ENCODE assay signal across 30 cellular contexts in genomic region chr10:5999440-6000165, GRCh38. TPM values are rescaled to one million over a fixed set of nuclear protein-coding genes. Genes with fewer than 3 reads are reported as not detected.
DNase-seq lines count a peak whose midpoint lies in the region; ATAC-seq, FAIRE-seq and TF ChIP-seq lines count a peak whose summit lies in the region.
"Had no signal": no experiment of that assay in that cellular context is flagged by ENCODE, and none has a peak within 500 bp of the region (broad histone marks: within the 10 kb centered on the region; RNA-seq: fewer than 3 reads in every experiment).

No MANE protein-coding gene starts in this region.

- H3K27ac Mint-ChIP-seq in GM23338 (no peak overlapping the region), glutamatergic neuron (ENCODE audit: unreplicated experiment) (no peak overlapping the region)
- H3K27ac Mint-ChIP-seq: effector memory CD8-positive, alpha-beta T cell; stimulated activated naive B cell treated with anti-CD40 and anti-IgM and Interleukin-4, amounts not matched to agents 10 μg/mL and 1 μg/mL and 100 μg/mL, for 72 hours had no signal

- H3K27me3 Mint-ChIP-seq in GM23338 (ENCODE audit: insufficient read depth, low read depth, poor library complexity), result no peaks in the 10 kb centered on the region
- H3K27me3 Mint-ChIP-seq in glutamatergic neuron (ENCODE audit: unreplicated experiment), result peaks cover 2% of the 10 kb centered on the region

- H3K4me3 ChIP-seq in A549 (no peak overlapping the region; the same call in 2 of the 3 replicates), GM23338 (no peak overlapping the region)
- H3K4me3 ChIP-seq: adrenal gland, hepatocyte, left ventricle myocardium inferior, PC-9, spleen, suprapubic skin, uterus had no signal

- no peaks in the 10 kb centered on the region for H3K27me3 ChIP-seq in GM23338 (ENCODE audit: insufficient read depth)
- H3K27me3 ChIP-seq: adrenal gland, brain microvascular endothelial cell, hepatocyte, spleen, uterus had no signal

- H3K9me2 ChIP-seq in GM23338 (ENCODE audit: insufficient read depth), result no peaks in the 10 kb centered on the region

- TF ChIP-seq CTCF in A549 (IDR thresholded peaks at IDR 0.05), result no peak
- no peak for TF ChIP-seq CTCF in GM23338 (conservative IDR thresholded peaks at IDR 0.05; ENCODE audit: low read depth in 2 of 2)
- no peak for TF ChIP-seq CTCF in glutamatergic neuron (IDR thresholded peaks at IDR 0.05; ENCODE audit: partially characterized antibody, unreplicated experiment)

- H3K4me1 Mint-ChIP-seq in GM23338 (peaks cover 28% of the 10 kb centered on the region), glutamatergic neuron (ENCODE audit: low read depth, unreplicated experiment) (peaks cover 24% of the 10 kb centered on the region)
- H3K4me1 Mint-ChIP-seq: stimulated activated naive B cell treated with anti-CD40 and anti-IgM and Interleukin-4, amounts not matched to agents 10 μg/mL and 1 μg/mL and 100 μg/mL, for 72 hours had no signal

- H3K4me1 ChIP-seq in A549 (no peaks in the 10 kb centered on the region), GM23338 (ENCODE audit: insufficient read depth) (no peaks in the 10 kb centered on the region)
- H3K4me1 ChIP-seq: adrenal gland, left ventricle myocardium inferior, spleen, suprapubic skin, uterus had no signal

- peak overlapping the region; percentile 76; the same call in 1 of the 2 replicates for H2AFZ ChIP-seq in GM23338
- H2AFZ ChIP-seq: hepatocyte, PC-9 had no signal

- H3K9me3 Mint-ChIP-seq in GM23338, result no peaks in the 10 kb centered on the region
- H3K9me3 Mint-ChIP-seq in glutamatergic neuron (ENCODE audit: unreplicated experiment), result peaks cover 2% of the 10 kb centered on the region
- H3K9me3 Mint-ChIP-seq: activated T-cell treated with anti-CD3 and anti-CD28 coated beads, Interleukin-2, amount 50 U/mL, for 4 hours; effector memory CD8-positive, alpha-beta T cell; stimulated activated naive B cell treated with anti-CD40 and anti-IgM and Interleukin-4, amounts not matched to agents 10 μg/mL and 1 μg/mL and 100 μg/mL, for 72 hours had no signal

- POLR2A ChIA-PET in A549 (lab: Yijun Ruan, JAX), result no interaction called here

- H3K36me3 Mint-ChIP-seq in GM23338 (ENCODE audit: low read depth) (no peaks in the 10 kb centered on the region), glutamatergic neuron (ENCODE audit: unreplicated experiment) (no peaks in the 10 kb centered on the region)
- H3K36me3 Mint-ChIP-seq: naive thymus-derived CD8-positive, alpha-beta T cell; stimulated activated naive B cell treated with anti-CD40 and anti-IgM and Interleukin-4, amounts not matched to agents 10 μg/mL and 1 μg/mL and 100 μg/mL, for 72 hours had no signal

- no peaks in the 10 kb centered on the region for H3K36me3 ChIP-seq in GM23338 (ENCODE audit: insufficient read depth)
- H3K36me3 ChIP-seq: adrenal gland, brain microvascular endothelial cell, left ventricle myocardium inferior, spleen, suprapubic skin, uterus had no signal

- no peaks in the 10 kb centered on the region for H3K79me2 ChIP-seq in GM23338 (replicated peaks; ENCODE audit: insufficient read depth)
- H3K79me2 ChIP-seq: hepatocyte had no signal

- H3K4me2 ChIP-seq in A549 (peak overlapping the region; percentile 47), GM23338 (no peak overlapping the region)
- H3K4me2 ChIP-seq: hepatocyte, PC-9 had no signal

- peaks cover 5% of the 10 kb centered on the region; the same call in 1 of the 3 replicates for H3K9me3 ChIP-seq in A549
- H3K9me3 ChIP-seq: adrenal gland, suprapubic skin, uterus had no signal

- WGBS in A549 (ENCODE audit: missing lambda C conversion rate), result 19% methylated on average over 20 of the region's 20 CpGs

- no peaks in the 10 kb centered on the region for H3F3A ChIP-seq in GM23338 (replicated peaks; ENCODE audit: low read depth)

- ATAC-seq in A549, result peak; percentile 59 to 60; a peak in 4 of 6 replicates
- ATAC-seq in GM23338, result no peak; the same call in 2 of the 3 replicates
- no peak for ATAC-seq in GM21717 (IDR thresholded peaks at IDR 0.05; ENCODE audit: unreplicated experiment)
- ATAC-seq: activated T-cell treated with anti-CD3 and anti-CD28 coated beads, Interleukin-2, amount 50 U/mL, for 4 hours; effector memory CD8-positive, alpha-beta T cell; naive thymus-derived CD8-positive, alpha-beta T cell; stimulated activated naive B cell treated with anti-CD40 and anti-IgM and Interleukin-4, amounts not matched to agents 10 μg/mL and 1 μg/mL and 100 μg/mL, for 72 hours had no signal

- TF ChIP-seq POLR2A in A549 (IDR thresholded peaks at IDR 0.05; ENCODE audit: low read length), result no peak

- no peak for FAIRE-seq in A549 (lab: Jason Lieb, UNC)
- FAIRE-seq: colon, frontal cortex, GM19239 had no signal

- TF ChIP-seq RAD21 in A549 (conservative IDR thresholded peaks at IDR 0.05 in 1 of 2, IDR thresholded peaks at IDR 0.05 in 1 of 2), result no peak

- no peaks in the 10 kb centered on the region for H4K20me1 ChIP-seq in GM23338 (replicated peaks; ENCODE audit: insufficient read depth)

- no peak overlapping the region for H3K4me3 Mint-ChIP-seq in GM23338
- H3K4me3 Mint-ChIP-seq in glutamatergic neuron (ENCODE audit: unreplicated experiment), result peak overlapping the region; percentile 21
- H3K4me3 Mint-ChIP-seq: activated T-cell treated with anti-CD3 and anti-CD28 coated beads, Interleukin-2, amount 50 U/mL, for 4 hours; effector memory CD8-positive, alpha-beta T cell; stimulated activated naive B cell treated with anti-CD40 and anti-IgM and Interleukin-4, amounts not matched to agents 10 μg/mL and 1 μg/mL and 100 μg/mL, for 72 hours had no signal

- TF ChIP-seq EP300 in A549 (IDR thresholded peaks at IDR 0.05), result no peak

- H3K27ac ChIP-seq in A549 (no peak overlapping the region), GM23338 (ENCODE audit: low read depth) (no peak overlapping the region)
- H3K27ac ChIP-seq: adrenal gland, brain microvascular endothelial cell, hepatocyte, left ventricle myocardium inferior, PC-9, spleen, suprapubic skin, uterus had no signal

- CTCF ChIA-PET in A549 (lab: Yijun Ruan, JAX), result interaction anchor here (2.8 kb wide), 1 partner anchor 14 kb away, joined by 7 read pairs; no protein-coding TSS in a partner anchor

- DNase-seq in A549 (ENCODE audit: low read depth in 1 of 2, low spot score in 1 of 2) (no peak), GM23338 (ENCODE audit: low spot score) (no peak), NCI-H345 (lab: John Stamatoyannopoulos, UW) (peak; percentile 62), glutamatergic neuron (no peak), HUDEP-2 (lab: John Stamatoyannopoulos, UW; ENCODE audit: unreplicated experiment in 76 of 76) (no peak), HK-2 (ENCODE audit: unreplicated experiment) (no peak)
- DNase-seq: activated CD8-positive, alpha-beta memory T cell treated with anti-CD3 and anti-CD28 coated beads for 24 hours; activated naive CD4-positive, alpha-beta T cell treated with Interleukin-2 at 50 U/mL for 16 hours; activated T-cell treated with anti-CD3 and anti-CD28 coated beads, Interleukin-2, amount 50 U/mL, for 4 hours; adrenal gland; brain microvascular endothelial cell; C1 segment of cervical spinal cord; effector memory CD8-positive, alpha-beta T cell; KBM-7; left ventricle myocardium inferior; naive thymus-derived CD8-positive, alpha-beta T cell; NCI-H187; NCI-H226; PC-9; SHP77 treated with DMSO at 0.1 percent for 48 hours; spleen; stimulated activated CD4-positive, alpha-beta T cell treated with anti-CD3 and anti-CD28 coated beads, Interleukin-2, amount 100 ng/mL, for 48 hours; stimulated activated naive B cell treated with anti-CD40 and anti-IgM and Interleukin-4, amounts not matched to agents 10 μg/mL and 1 μg/mL and 100 μg/mL, for 72 hours; uterus had no signal

TF ChIP-seq in A549, 52 proteins besides CTCF, POLR2A, EP300 and RAD21 (continues in another document):
- TF ChIP-seq MAFK (IDR thresholded peaks at IDR 0.05; ENCODE audit: partially characterized antibody) (no peak), ATOH8 (CRISPR knock-in tag; IDR thresholded peaks at IDR 0.05; ENCODE audit: low read depth) (no peak), CEBPB (IDR thresholded peaks at IDR 0.05) (no peak), NR3C1 (IDR thresholded peaks at IDR 0.05) (no peak), RARB (CRISPR knock-in tag; IDR thresholded peaks at IDR 0.05) (no peak), JUNB (IDR thresholded peaks at IDR 0.05) (no peak), ZFP36 (IDR thresholded peaks at IDR 0.05; ENCODE audit: borderline replicate concordance, partially characterized antibody) (no peak), JUN (IDR thresholded peaks at IDR 0.05) (no peak)

TF ChIP-seq in GM23338, 12 proteins besides CTCF, POLR2A, EP300 and RAD21 (continues in another document):
- TF ChIP-seq JUNB (IDR thresholded peaks at IDR 0.05; ENCODE audit: unreplicated experiment) (no peak), ZNF331 (CRISPR knock-in tag; IDR thresholded peaks at IDR 0.05; ENCODE audit: low read depth) (no peak)

RNA-seq across cellular contexts. Expression of gene IL15RA, which starts 22.3 kb away (rescaled TPM):
- polyA plus RNA-seq in A549 (2011; rRNA removed) (0.83 and 0.91 TPM in 2 replicates), A549 (2017; fragmentation: RNase III; extraction: RNeasy Plus Mini Kit Qiagen cat#74134 plus additional on column Dnase treatment) (0.46 to 0.72 TPM (median 0.58 TPM) in 3 replicates), GM23338 (2016; fragmentation: Nextera tagmentation; extraction: Ambion mirVana) (1.9 and 2.2 TPM in 2 replicates)
- 1.9 TPM in 2 replicates for polyA plus RNA-seq in A549 (2012; cell fraction: cytosol; rRNA removed)
- polyA plus RNA-seq in A549 (2012; cell fraction: nucleus; rRNA removed), result 1.5 and 1.7 TPM in 2 replicates
- 0.34 and 1.1 TPM in 2 replicates for polyA minus RNA-seq in A549 (2011; rRNA and poly(A)+ RNA removed)
- 1.1 and 1.6 TPM in 2 replicates for total RNA-seq in GM23338 (2014; rRNA removed; shearing (Covaris generic))
- total RNA-seq in glutamatergic neuron (ENCODE audit: unreplicated experiment), result not detected
- total RNA-seq: frontal cortex had no signal

Comparison
In these comparisons a context has a peak if more than half of its experiments do, and no peak if none do; other contexts are left out.
1. ATAC-seq: peak in A549 (2 of 2); none in GM23338 (single experiment) and GM21717 (single experiment).